In genomic region chr3:82743196-82743595, GRCh38 we compare ENCODE assay signal across 16 cellular contexts.
"Had no signal": no experiment of that assay in that cellular context is flagged by ENCODE, and none has a peak within 500 bp of the region (broad histone marks: within the 10 kb centered on the region; RNA-seq: fewer than 3 reads in every experiment).

No MANE protein-coding gene starts in this region.

- ATAC-seq: psoas muscle, sciatic nerve had no signal

- H3K9me3 ChIP-seq: psoas muscle, stomach, upper lobe of left lung had no signal

- H3K36me3 ChIP-seq: spleen, stomach, upper lobe of left lung had no signal

- H3K27me3 ChIP-seq: dorsolateral prefrontal cortex, spleen, stomach, upper lobe of left lung had no signal

- H3K27ac ChIP-seq: dorsolateral prefrontal cortex, psoas muscle, spleen, stomach, upper lobe of left lung had no signal

- H3K4me3 ChIP-seq: dorsolateral prefrontal cortex, psoas muscle, spleen, stomach, upper lobe of left lung had no signal

- DNase-seq: caudate nucleus; cortex of kidney; dorsolateral prefrontal cortex; effector CD8-positive, alpha-beta T cell; islet precursor cell; mesendoderm; naive B cell; psoas muscle; retina; spleen; stimulated activated naive CD4-positive, alpha-beta T cell; stomach; substantia nigra had no signal

- H3K4me1 ChIP-seq: psoas muscle, spleen, stomach, upper lobe of left lung had no signal

- FAIRE-seq: frontal cortex had no signal
